Comparison of ENCODE assay signal across 19 cellular contexts in the genomic region with DNA sequence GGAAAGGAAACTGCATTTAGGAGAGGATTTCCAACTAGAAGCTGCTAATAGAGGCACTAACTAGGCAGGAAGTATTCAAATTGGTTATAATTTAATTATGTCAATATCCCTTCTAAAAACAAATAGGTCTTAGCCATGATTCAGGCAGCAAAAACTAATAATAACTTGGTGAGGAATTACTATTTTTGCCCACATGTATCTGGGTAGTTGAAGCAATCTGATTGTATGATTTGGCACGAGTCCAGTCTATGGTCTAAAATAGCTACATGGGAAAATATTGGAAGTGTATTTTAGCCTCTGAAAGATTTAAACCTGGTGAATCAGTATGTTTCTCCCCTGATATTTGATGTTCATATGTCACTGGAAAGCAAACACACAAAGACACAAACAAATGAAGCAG.
"Had no signal": no experiment of that assay in that cellular context is flagged by ENCODE, and none has a peak within 500 bp of the region (broad histone marks: within the 10 kb centered on the region; RNA-seq: fewer than 3 reads in every experiment).

No MANE protein-coding gene starts in this region.

- ATAC-seq: activated CD8-positive, alpha-beta T cell treated with anti-CD3 and anti-CD28 coated beads, Interleukin-2, amount 10 ng/mL, durations not matched to agents 7 days and 5 days; esophagus mucosa; left cardiac atrium; lower lobe of right lung; naive thymus-derived CD4-positive, alpha-beta T cell; right cardiac atrium; stimulated activated effector memory CD8-positive, alpha-beta T cell treated with anti-CD3 and anti-CD28 coated beads, Interleukin-12 subunit alpha, Interleukin-12 subunit beta, amount 100 ng/mL, for 72 hours; WTC11 had no signal

- H3K4me1 ChIP-seq: lower lobe of right lung had no signal

- H3K9me3 ChIP-seq: lower lobe of right lung, neutrophil had no signal

- H3K27me3 ChIP-seq: dorsolateral prefrontal cortex had no signal

- H3K36me3 ChIP-seq: lower lobe of right lung, neutrophil had no signal

- H3K27ac ChIP-seq: dorsolateral prefrontal cortex, lower lobe of right lung, neutrophil had no signal

- H3K4me3 ChIP-seq: dorsolateral prefrontal cortex, lower lobe of right lung had no signal

- DNase-seq: activated CD4-positive, alpha-beta T cell treated with anti-CD3 and anti-CD28 coated beads for 48 hours; activated CD8-positive, alpha-beta memory T cell treated with anti-CD3 and anti-CD28 coated beads, Interleukin-2, amount 50 U/mL, for 48 hours; activated CD8-positive, alpha-beta T cell treated with anti-CD3 and anti-CD28 coated beads, Interleukin-2, amount 10 ng/mL, durations not matched to agents 7 days and 5 days; activated naive CD4-positive, alpha-beta T cell; dorsolateral prefrontal cortex; foreskin fibroblast; glutamatergic neuron; immature natural killer cell; left cardiac atrium; lower lobe of right lung; midbrain; naive thymus-derived CD4-positive, alpha-beta T cell; right cardiac atrium; T-helper 1 cell; trophoblast cell had no signal
